In the genomic region with DNA sequence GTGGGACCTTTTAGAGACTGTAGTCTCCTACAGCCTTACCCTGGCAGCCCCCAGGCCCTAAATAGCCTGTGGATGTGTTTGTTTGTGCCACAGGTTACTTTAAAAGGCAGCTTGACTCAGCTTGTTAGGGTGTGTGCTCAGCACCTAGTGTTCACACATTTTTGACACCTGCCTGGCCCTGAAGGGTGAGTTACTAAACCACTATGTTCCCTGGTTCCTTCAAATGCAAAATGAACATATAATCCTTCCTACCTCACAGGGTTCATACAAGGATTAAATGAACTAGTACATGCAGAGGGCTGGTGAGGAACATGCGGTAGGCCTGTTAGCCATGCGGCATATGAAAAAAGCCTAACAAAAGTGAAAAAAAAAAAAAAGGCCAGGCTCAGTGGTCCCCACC, we compare ENCODE assay signal across 34 cellular contexts. TPM values are rescaled to one million over a fixed set of nuclear protein-coding genes. Genes with fewer than 3 reads are reported as not detected.
"Had no signal": no experiment of that assay in that cellular context is flagged by ENCODE, and none has a peak within 500 bp of the region (broad histone marks: within the 10 kb centered on the region; RNA-seq: fewer than 3 reads in every experiment).

No MANE protein-coding gene starts in this region.

- H3K27ac ChIP-seq: adrenal gland, body of pancreas, epithelial cell of prostate, esophagus muscularis mucosa, gastroesophageal sphincter had no signal

- DNase-seq: activated CD4-positive, alpha-beta memory T cell treated with anti-CD3 and anti-CD28 coated beads for 36 hours; activated CD4-positive, alpha-beta T cell treated with anti-CD3 and anti-CD28 coated beads for 36 hours; activated CD4-positive, alpha-beta T cell treated with anti-CD3 and anti-CD28 coated beads, Interleukin-2, amount 10 ng/mL, durations not matched to agents 24 days and 14 days; activated CD4-positive, CD25-positive, alpha-beta regulatory T cell; activated CD4-positive, CD25-positive, alpha-beta regulatory T cell treated with anti-CD3 and anti-CD28 coated beads, Interleukin-2, amount 50 U/mL, for 72 hours; activated CD8-positive, alpha-beta memory T cell treated with anti-CD3 and anti-CD28 coated beads, Interleukin-2, amount 10 ng/mL, durations not matched to agents 7 days and 5 days; activated CD8-positive, alpha-beta memory T cell treated with anti-CD3 and anti-CD28 coated beads, Interleukin-2, amount 50 U/mL, for 4 hours; activated CD8-positive, alpha-beta T cell treated with anti-CD3 and anti-CD28 coated beads, Interleukin-2, amount 10 ng/mL, durations not matched to agents 7 days and 5 days; activated effector memory CD4-positive, alpha-beta T cell treated with anti-CD3 and anti-CD28 coated beads, Interleukin-2, amount 50 U/mL, for 16 hours; activated naive CD4-positive, alpha-beta T cell treated with anti-CD3 and anti-CD28 coated beads for 36 hours; activated naive CD8-positive, alpha-beta T cell treated with anti-CD3 and anti-CD28 coated beads for 36 hours; activated naive CD8-positive, alpha-beta T cell treated with anti-CD3 and anti-CD28 coated beads, Interleukin-2, amount 50 U/mL, for 24 hours; activated T-cell treated with anti-CD3 and anti-CD28 coated beads, Interleukin-2, amount 50 U/mL, for 1 hour; activated T-cell treated with anti-CD3 and anti-CD28 coated beads, Interleukin-2, amount 50 U/mL, for 48 hours; adrenal gland; amygdala; aorta; body of pancreas; caudate nucleus; cortex of kidney; dermis blood vessel endothelial cell; effector CD4-positive, alpha-beta T cell; effector memory CD8-positive, alpha-beta T cell; foreskin melanocyte; head of caudate nucleus; T-helper 2 cell had no signal

- H3K27me3 ChIP-seq: adrenal gland, body of pancreas, esophagus muscularis mucosa had no signal

- H3K36me3 ChIP-seq: adrenal gland, esophagus muscularis mucosa, gastroesophageal sphincter had no signal

- H3K9me3 ChIP-seq: adrenal gland, body of pancreas, esophagus muscularis mucosa, gastroesophageal sphincter had no signal

- H3K4me3 ChIP-seq: adrenal gland, body of pancreas, esophagus muscularis mucosa, gastroesophageal sphincter had no signal

- H3K4me1 ChIP-seq: adrenal gland, body of pancreas, esophagus muscularis mucosa, gastroesophageal sphincter had no signal

RNA-seq across cellular contexts. Expression of a gene that starts 14.9 kb away (rescaled TPM):
- total RNA-seq: activated CD4-positive, alpha-beta memory T cell treated with anti-CD3 and anti-CD28 coated beads for 36 hours; activated CD4-positive, alpha-beta T cell treated with anti-CD3 and anti-CD28 coated beads for 36 hours; activated CD4-positive, alpha-beta T cell treated with anti-CD3 and anti-CD28 coated beads, Interleukin-2, amount 10 ng/mL, durations not matched to agents 24 days and 14 days; activated CD8-positive, alpha-beta memory T cell treated with anti-CD3 and anti-CD28 coated beads for 36 hours; activated CD8-positive, alpha-beta memory T cell treated with anti-CD3 and anti-CD28 coated beads, Interleukin-2, amount 10 ng/mL, durations not matched to agents 7 days and 5 days; activated CD8-positive, alpha-beta T cell treated with anti-CD3 and anti-CD28 coated beads, Interleukin-2, amount 10 ng/mL, durations not matched to agents 7 days and 5 days; activated naive CD4-positive, alpha-beta T cell treated with anti-CD3 and anti-CD28 coated beads for 36 hours; activated naive CD8-positive, alpha-beta T cell treated with anti-CD3 and anti-CD28 coated beads for 36 hours; activated T-helper 1 cell treated with anti-CD3 and anti-CD28 coated beads, Interleukin-12 subunit alpha, Interleukin-12 subunit beta, Interleukin-2, Interleukin-4 antibody, amounts not matched to agents 30 ng/mL and 10 ng/mL and 1 ng/mL, durations not matched to agents 14 hours and 24 hours and 36 hours; activated T-helper 2 cell treated with anti-CD3 and anti-CD28 coated beads, Interferon-gamma antibody, Interleukin-2, Interleukin-4, amounts not matched to agents 10 μg/mL and 5 μg/mL and 100 μg/mL, durations not matched to agents 14 hours and 24 hours and 36 hours; dermis blood vessel endothelial cell; fibroblast of lung; T-helper 1 cell treated with Interleukin-12 subunit alpha and Interleukin-12 subunit beta and Interleukin-4 antibody, amounts not matched to agents 30 ng/mL and 1 ng/mL, for 36 hours had no signal
